Comparison of ENCODE assay signal across 8 cellular contexts in genomic region chr1:184035719-184036516, GRCh38. TPM values are rescaled to one million over a fixed set of nuclear protein-coding genes. Genes with fewer than 3 reads are reported as not detected.
DNase-seq lines count a peak whose midpoint lies in the region; ATAC-seq and TF ChIP-seq lines count a peak whose summit lies in the region.

No MANE protein-coding gene starts in this region.

- peak overlapping the region; percentile 57 for H2AFZ ChIP-seq in mesenchymal stem cell (ENCODE audit: low read depth, low read length)

- intact Hi-C loops in Right ventricle myocardium superior (cut with DNase I): no loop called here

- H3K23ac ChIP-seq in mesenchymal stem cell (ENCODE audit: low read length in 2 of 2): peak overlapping the region in 1 of 2 experiments; percentile 48

- no peak for DNase-seq in cardiac muscle cell (ENCODE audit: low read depth in 1 of 2, low spot score in 1 of 2)
- no peak for DNase-seq in Right ventricle myocardium superior
- no peak for DNase-seq in brain microvascular endothelial cell
- no peak for DNase-seq in mesenchymal stem cell
- peak in 1 of 2 donors; percentile 77 for DNase-seq in upper lobe of left lung

- H3K9me3 ChIP-seq in cardiac muscle cell (ENCODE audit: low read depth) (no peaks in the 10 kb centered on the region), mesenchymal stem cell (ENCODE audit: control insufficient read depth, low read length) (no peaks in the 10 kb centered on the region), upper lobe of left lung (no peaks in the 10 kb centered on the region)

- no peak overlapping the region for H2AK5ac ChIP-seq in mesenchymal stem cell (ENCODE audit: low read length, severe bottlenecking)

- no peak overlapping the region for H3K9ac ChIP-seq in mesenchymal stem cell (ENCODE audit: low read length)

- H3K27ac ChIP-seq in cardiac muscle cell (no peak overlapping the region), brain microvascular endothelial cell (no peak overlapping the region), mesenchymal stem cell (ENCODE audit: low read length, poor library complexity, severe bottlenecking) (no peak overlapping the region), upper lobe of left lung (peak overlapping the region in 3 of 4 donors; percentile 44 to 72 (median 44))

- H2BK12ac ChIP-seq in mesenchymal stem cell (ENCODE audit: low read length in 2 of 2): no peak overlapping the region

- TF ChIP-seq EP300 in upper lobe of left lung (IDR thresholded peaks at IDR 0.05): no peak

- in situ Hi-C loops in brain microvascular endothelial cell (cut with HindIII; ENCODE audit: low pct_ligation_motif_present, low sequenced_read_pairs): no loop called here

- H4K91ac ChIP-seq in mesenchymal stem cell (ENCODE audit: low read length): no peak overlapping the region

- no peak for TF ChIP-seq CTCF in cardiac muscle cell (IDR thresholded peaks at IDR 0.05; ENCODE audit: low read depth, low read length)
- TF ChIP-seq CTCF in brain microvascular endothelial cell (IDR thresholded peaks at IDR 0.05; ENCODE audit: low read depth, low read length, missing control alignments): no peak
- no peak for TF ChIP-seq CTCF in upper lobe of left lung (IDR thresholded peaks at IDR 0.05)

- no peak overlapping the region for H3K14ac ChIP-seq in mesenchymal stem cell (ENCODE audit: low read length in 2 of 2)

- H2BK15ac ChIP-seq in mesenchymal stem cell (ENCODE audit: low read depth, poor library complexity, severe bottlenecking): no peak overlapping the region

- H4K8ac ChIP-seq in mesenchymal stem cell (ENCODE audit: low read length): no peak overlapping the region

- no peak overlapping the region for H2BK120ac ChIP-seq in mesenchymal stem cell (ENCODE audit: low read depth, low read length)

- H3K4me1 ChIP-seq in cardiac muscle cell (ENCODE audit: low read depth) (peaks cover 7% of the 10 kb centered on the region), mesenchymal stem cell (ENCODE audit: control insufficient read depth, insufficient read depth, low read depth, low read length) (peaks cover 14% of the 10 kb centered on the region), upper lobe of left lung (peaks cover 8 to 27% (median 16%) of the 10 kb centered on the region in 4 donors)

- 27% methylated on average over 30 of the region's 31 CpGs for WGBS in mesenchymal stem cell
- 29 to 34% methylated on average over 21 to 31 of the region's 31 CpGs for WGBS in upper lobe of left lung, 2 donors

- H3K4me3 ChIP-seq in cardiac muscle cell: peak overlapping the region; percentile 60
- H3K4me3 ChIP-seq in brain microvascular endothelial cell (ENCODE audit: low read depth, low read length): peak overlapping the region; percentile 62
- peak overlapping the region; percentile 70 to 78 for H3K4me3 ChIP-seq in mesenchymal stem cell (ENCODE audit: insufficient read depth in 1 of 2, low read depth in 1 of 2, low read length in 2 of 2)
- peak overlapping the region; percentile 61 to 74 (median 70) for H3K4me3 ChIP-seq in upper lobe of left lung

- ATAC-seq in Right ventricle myocardium superior (ENCODE audit: poor library complexity) (no peak), upper lobe of left lung (ENCODE audit: low FRiP score in 2 of 2) (no peak), HG03432 (IDR thresholded peaks at IDR 0.05; ENCODE audit: unreplicated experiment) (no peak), HG03378 (IDR thresholded peaks at IDR 0.05; ENCODE audit: unreplicated experiment) (no peak), HG03135 (IDR thresholded peaks at IDR 0.05; ENCODE audit: unreplicated experiment) (no peak)

- H3K4me2 ChIP-seq in mesenchymal stem cell (ENCODE audit: low read length, poor library complexity, severe bottlenecking): peak overlapping the region; percentile 96

- TF ChIP-seq POLR2A in upper lobe of left lung (IDR thresholded peaks at IDR 0.05): no peak

- no peaks in the 10 kb centered on the region for H3K36me3 ChIP-seq in cardiac muscle cell
- no peaks in the 10 kb centered on the region for H3K36me3 ChIP-seq in brain microvascular endothelial cell (replicated peaks)
- no peaks in the 10 kb centered on the region for H3K36me3 ChIP-seq in mesenchymal stem cell (ENCODE audit: control insufficient read depth in 1 of 2, insufficient read depth in 2 of 2, low read depth in 1 of 2, low read length in 2 of 2)
- no peaks in the 10 kb centered on the region for H3K36me3 ChIP-seq in upper lobe of left lung

- H2BK5ac ChIP-seq in mesenchymal stem cell (ENCODE audit: low read depth, low read length, poor library complexity, severe bottlenecking): no peak overlapping the region

- no peaks in the 10 kb centered on the region for H3K79me1 ChIP-seq in mesenchymal stem cell (replicated peaks; ENCODE audit: low read length, poor library complexity, severe bottlenecking)

- peak overlapping the region in 1 of 2 experiments; percentile 67 for H3K18ac ChIP-seq in mesenchymal stem cell (ENCODE audit: low read depth in 1 of 2, low read length in 2 of 2)

- H3K27me3 ChIP-seq in cardiac muscle cell (peaks cover 16% of the 10 kb centered on the region), brain microvascular endothelial cell (replicated peaks) (no peaks in the 10 kb centered on the region), mesenchymal stem cell (ENCODE audit: control insufficient read depth in 1 of 2, insufficient read depth in 1 of 2, low read length in 2 of 2) (peaks cover 6 to 24% of the 10 kb centered on the region in 2 experiments), upper lobe of left lung (peaks cover 0 to 13% (median 4%) of the 10 kb centered on the region in 4 donors)

- no peak overlapping the region for H3K4ac ChIP-seq in mesenchymal stem cell (ENCODE audit: low read depth in 1 of 2, low read length in 2 of 2)

RNA-seq across cellular contexts. Expression of gene COLGALT2, which starts 1.6 kb away (rescaled TPM):
- 12.9 and 31.5 TPM in 2 replicates for total RNA-seq in cardiac muscle cell
- polyA plus RNA-seq in cardiac muscle cell: 14.1 and 22.3 TPM in 2 replicates
- 2.8 TPM for total RNA-seq in Right ventricle myocardium superior
- polyA plus RNA-seq in mesenchymal stem cell (2013, experiment 1 of 2): 2.2 TPM
- 2.3 TPM for polyA plus RNA-seq in mesenchymal stem cell (2013, experiment 2 of 2)
- 1 to 10 TPM; 1.0 to 4.1 (median 2.9) TPM for total RNA-seq in upper lobe of left lung

RNA-seq across cellular contexts. Expression of gene TSEN15, which starts 15.6 kb away (rescaled TPM):
- total RNA-seq in cardiac muscle cell (52.4 and 54.2 TPM in 2 replicates), Right ventricle myocardium superior (25.0 TPM), upper lobe of left lung (10 to 100 TPM; 25.0 to 39.9 (median 27.3) TPM)
- polyA plus RNA-seq in cardiac muscle cell: 64.4 and 68.9 TPM in 2 replicates
- 32.4 TPM for polyA plus RNA-seq in mesenchymal stem cell (2013, experiment 1 of 2)
- 34.3 TPM for polyA plus RNA-seq in mesenchymal stem cell (2013, experiment 2 of 2)

Comparison
In these comparisons a context has a peak if more than half of its experiments do, and no peak if none do; other contexts are left out.
1. H3K27ac ChIP-seq: peak in upper lobe of left lung (3 of 4); none in cardiac muscle cell (single experiment), brain microvascular endothelial cell (single experiment) and mesenchymal stem cell (single experiment).
2. Peak in every context shown above with its lines, with median percentiles within 50 percentile points of each other: H3K4me3 ChIP-seq.